1 cellular context compared by ENCODE assay signal in the genomic region with DNA sequence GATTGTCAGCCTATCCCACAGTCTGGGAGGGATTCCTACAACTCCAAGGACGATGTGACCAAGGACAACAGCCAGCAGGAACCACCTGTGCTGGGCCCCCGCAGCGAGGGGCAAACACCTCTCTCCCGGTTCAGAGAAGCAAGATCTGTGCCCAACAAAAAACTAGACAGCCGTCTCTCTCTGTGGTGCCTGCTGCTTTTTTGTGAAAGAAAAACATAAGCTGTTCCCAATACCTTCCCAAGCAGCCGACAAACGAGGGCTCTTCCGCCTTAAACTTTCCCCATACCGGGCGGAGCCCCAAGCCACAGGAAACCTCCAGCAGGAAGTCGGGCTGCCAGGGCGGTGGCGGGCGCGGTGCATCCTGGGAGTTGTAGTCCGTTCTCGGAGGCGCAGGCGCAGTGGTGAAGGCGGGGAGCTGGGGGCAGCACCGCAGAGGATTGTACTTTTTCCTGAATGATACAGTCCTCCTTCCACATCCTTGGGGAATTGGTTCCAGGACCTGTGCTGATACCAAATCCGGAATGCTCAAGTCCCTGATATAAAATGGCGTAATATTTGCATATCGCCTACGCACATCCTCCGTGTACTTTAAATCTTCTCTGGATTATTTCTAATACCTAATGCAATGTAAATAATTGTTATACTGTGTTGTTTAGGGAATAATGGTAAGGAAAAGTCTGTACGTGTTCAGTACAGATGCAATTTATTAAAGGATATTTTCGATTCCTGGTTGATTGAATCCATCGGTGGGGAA.
TF ChIP-seq lines count a peak whose summit lies in the region.

No MANE protein-coding gene starts in this region.

TF ChIP-seq in HepG2, 621 proteins besides CTCF, POLR2A, EP300 and RAD21 (continued from another document and continues in another):
- peak; percentile 13; the same call in 1 of the 2 replicates for TF ChIP-seq FOSL2 (CRISPR knock-in tag; IDR thresholded peaks at IDR 0.05)
- peak; percentile 66 for TF ChIP-seq YY1 (IDR thresholded peaks at IDR 0.05; ENCODE audit: insufficient read depth, insufficient replicate concordance, low read depth, low read length)
- TF ChIP-seq, protein P1, sequence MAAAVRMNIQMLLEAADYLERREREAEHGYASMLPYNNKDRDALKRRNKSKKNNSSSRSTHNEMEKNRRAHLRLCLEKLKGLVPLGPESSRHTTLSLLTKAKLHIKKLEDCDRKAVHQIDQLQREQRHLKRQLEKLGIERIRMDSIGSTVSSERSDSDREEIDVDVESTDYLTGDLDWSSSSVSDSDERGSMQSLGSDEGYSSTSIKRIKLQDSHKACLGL (CRISPR knock-in tag; IDR thresholded peaks at IDR 0.05), result no peak
- peak; percentile 68 for TF ChIP-seq DRAP1 (CRISPR knock-in tag; IDR thresholded peaks at IDR 0.05)
- no peak for TF ChIP-seq ZNF607 (CRISPR knock-in tag; IDR thresholded peaks at IDR 0.05; ENCODE audit: borderline replicate concordance)
- TF ChIP-seq ZNF44 (CRISPR knock-in tag; IDR thresholded peaks at IDR 0.05), result peak; percentile 96
- no peak for TF ChIP-seq NAIF1 (CRISPR knock-in tag; IDR thresholded peaks at IDR 0.05; ENCODE audit: borderline replicate concordance)
- no peak; the same call in 1 of the 2 replicates for TF ChIP-seq CHD4 (IDR thresholded peaks at IDR 0.05; ENCODE audit: borderline replicate concordance, low read length)
- no peak for TF ChIP-seq SP140L (CRISPR knock-in tag; IDR thresholded peaks at IDR 0.05; ENCODE audit: borderline replicate concordance)
- TF ChIP-seq ZNF337 (CRISPR knock-in tag; IDR thresholded peaks at IDR 0.05; ENCODE audit: borderline replicate concordance, low read depth), result no peak
- peak; percentile 97 for TF ChIP-seq GABPB1 (CRISPR knock-in tag; IDR thresholded peaks at IDR 0.05)
- TF ChIP-seq, protein P2, sequence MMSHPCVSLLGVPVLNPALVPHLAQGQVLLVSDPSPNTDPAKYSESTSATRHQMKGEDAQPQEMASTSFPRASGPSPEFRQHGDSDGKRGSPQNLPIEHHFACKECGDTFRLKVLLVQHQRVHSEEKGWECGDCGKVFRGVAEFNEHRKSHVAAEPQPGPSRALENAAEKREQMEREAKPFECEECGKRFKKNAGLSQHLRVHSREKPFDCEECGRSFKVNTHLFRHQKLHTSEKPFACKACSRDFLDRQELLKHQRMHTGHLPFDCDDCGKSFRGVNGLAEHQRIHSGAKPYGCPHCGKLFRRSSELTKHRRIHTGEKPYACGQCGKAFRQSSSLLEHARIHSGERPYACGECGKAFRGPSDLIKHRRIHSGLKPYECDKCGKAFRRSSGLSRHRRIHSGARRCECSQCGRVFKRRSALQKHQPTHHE (CRISPR knock-in tag; IDR thresholded peaks at IDR 0.05; ENCODE audit: borderline replicate concordance), result no peak
- TF ChIP-seq, protein P3, sequence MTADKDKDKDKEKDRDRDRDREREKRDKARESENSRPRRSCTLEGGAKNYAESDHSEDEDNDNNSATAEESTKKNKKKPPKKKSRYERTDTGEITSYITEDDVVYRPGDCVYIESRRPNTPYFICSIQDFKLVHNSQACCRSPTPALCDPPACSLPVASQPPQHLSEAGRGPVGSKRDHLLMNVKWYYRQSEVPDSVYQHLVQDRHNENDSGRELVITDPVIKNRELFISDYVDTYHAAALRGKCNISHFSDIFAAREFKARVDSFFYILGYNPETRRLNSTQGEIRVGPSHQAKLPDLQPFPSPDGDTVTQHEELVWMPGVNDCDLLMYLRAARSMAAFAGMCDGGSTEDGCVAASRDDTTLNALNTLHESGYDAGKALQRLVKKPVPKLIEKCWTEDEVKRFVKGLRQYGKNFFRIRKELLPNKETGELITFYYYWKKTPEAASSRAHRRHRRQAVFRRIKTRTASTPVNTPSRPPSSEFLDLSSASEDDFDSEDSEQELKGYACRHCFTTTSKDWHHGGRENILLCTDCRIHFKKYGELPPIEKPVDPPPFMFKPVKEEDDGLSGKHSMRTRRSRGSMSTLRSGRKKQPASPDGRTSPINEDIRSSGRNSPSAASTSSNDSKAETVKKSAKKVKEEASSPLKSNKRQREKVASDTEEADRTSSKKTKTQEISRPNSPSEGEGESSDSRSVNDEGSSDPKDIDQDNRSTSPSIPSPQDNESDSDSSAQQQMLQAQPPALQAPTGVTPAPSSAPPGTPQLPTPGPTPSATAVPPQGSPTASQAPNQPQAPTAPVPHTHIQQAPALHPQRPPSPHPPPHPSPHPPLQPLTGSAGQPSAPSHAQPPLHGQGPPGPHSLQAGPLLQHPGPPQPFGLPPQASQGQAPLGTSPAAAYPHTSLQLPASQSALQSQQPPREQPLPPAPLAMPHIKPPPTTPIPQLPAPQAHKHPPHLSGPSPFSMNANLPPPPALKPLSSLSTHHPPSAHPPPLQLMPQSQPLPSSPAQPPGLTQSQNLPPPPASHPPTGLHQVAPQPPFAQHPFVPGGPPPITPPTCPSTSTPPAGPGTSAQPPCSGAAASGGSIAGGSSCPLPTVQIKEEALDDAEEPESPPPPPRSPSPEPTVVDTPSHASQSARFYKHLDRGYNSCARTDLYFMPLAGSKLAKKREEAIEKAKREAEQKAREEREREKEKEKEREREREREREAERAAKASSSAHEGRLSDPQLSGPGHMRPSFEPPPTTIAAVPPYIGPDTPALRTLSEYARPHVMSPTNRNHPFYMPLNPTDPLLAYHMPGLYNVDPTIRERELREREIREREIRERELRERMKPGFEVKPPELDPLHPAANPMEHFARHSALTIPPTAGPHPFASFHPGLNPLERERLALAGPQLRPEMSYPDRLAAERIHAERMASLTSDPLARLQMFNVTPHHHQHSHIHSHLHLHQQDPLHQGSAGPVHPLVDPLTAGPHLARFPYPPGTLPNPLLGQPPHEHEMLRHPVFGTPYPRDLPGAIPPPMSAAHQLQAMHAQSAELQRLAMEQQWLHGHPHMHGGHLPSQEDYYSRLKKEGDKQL (CRISPR knock-in tag; IDR thresholded peaks at IDR 0.05; ENCODE audit: low read depth), result no peak
- no peak for TF ChIP-seq NFRKB (IDR thresholded peaks at IDR 0.05)
- TF ChIP-seq, protein P4, sequence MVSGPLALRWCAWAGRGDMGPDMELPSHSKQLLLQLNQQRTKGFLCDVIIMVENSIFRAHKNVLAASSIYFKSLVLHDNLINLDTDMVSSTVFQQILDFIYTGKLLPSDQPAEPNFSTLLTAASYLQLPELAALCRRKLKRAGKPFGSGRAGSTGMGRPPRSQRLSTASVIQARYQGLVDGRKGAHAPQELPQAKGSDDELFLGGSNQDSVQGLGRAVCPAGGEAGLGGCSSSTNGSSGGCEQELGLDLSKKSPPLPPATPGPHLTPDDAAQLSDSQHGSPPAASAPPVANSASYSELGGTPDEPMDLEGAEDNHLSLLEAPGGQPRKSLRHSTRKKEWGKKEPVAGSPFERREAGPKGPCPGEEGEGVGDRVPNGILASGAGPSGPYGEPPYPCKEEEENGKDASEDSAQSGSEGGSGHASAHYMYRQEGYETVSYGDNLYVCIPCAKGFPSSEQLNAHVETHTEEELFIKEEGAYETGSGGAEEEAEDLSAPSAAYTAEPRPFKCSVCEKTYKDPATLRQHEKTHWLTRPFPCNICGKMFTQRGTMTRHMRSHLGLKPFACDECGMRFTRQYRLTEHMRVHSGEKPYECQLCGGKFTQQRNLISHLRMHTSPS (CRISPR knock-in tag; IDR thresholded peaks at IDR 0.05; ENCODE audit: low read depth), result no peak
- no peak for TF ChIP-seq REXO4 (CRISPR knock-in tag; IDR thresholded peaks at IDR 0.05; ENCODE audit: borderline replicate concordance)
- TF ChIP-seq, protein P5, sequence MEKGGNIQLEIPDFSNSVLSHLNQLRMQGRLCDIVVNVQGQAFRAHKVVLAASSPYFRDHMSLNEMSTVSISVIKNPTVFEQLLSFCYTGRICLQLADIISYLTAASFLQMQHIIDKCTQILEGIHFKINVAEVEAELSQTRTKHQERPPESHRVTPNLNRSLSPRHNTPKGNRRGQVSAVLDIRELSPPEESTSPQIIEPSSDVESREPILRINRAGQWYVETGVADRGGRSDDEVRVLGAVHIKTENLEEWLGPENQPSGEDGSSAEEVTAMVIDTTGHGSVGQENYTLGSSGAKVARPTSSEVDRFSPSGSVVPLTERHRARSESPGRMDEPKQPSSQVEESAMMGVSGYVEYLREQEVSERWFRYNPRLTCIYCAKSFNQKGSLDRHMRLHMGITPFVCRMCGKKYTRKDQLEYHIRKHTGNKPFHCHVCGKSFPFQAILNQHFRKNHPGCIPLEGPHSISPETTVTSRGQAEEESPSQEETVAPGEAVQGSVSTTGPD (CRISPR knock-in tag; IDR thresholded peaks at IDR 0.05), result no peak
- no peak for TF ChIP-seq ZNF205 (CRISPR knock-in tag; IDR thresholded peaks at IDR 0.05)
- TF ChIP-seq ZFP36L1 (CRISPR knock-in tag; IDR thresholded peaks at IDR 0.05), result 0 out of 2 replicates have a peak, but pooled peaks have one; percentile 5
- TF ChIP-seq PCBP1 (IDR thresholded peaks at IDR 0.05; ENCODE audit: borderline replicate concordance, low read depth, low read length), result no peak
- no peak for TF ChIP-seq ZBTB8A (CRISPR knock-in tag; IDR thresholded peaks at IDR 0.05; ENCODE audit: borderline replicate concordance, low read depth)
- TF ChIP-seq, protein P6, sequence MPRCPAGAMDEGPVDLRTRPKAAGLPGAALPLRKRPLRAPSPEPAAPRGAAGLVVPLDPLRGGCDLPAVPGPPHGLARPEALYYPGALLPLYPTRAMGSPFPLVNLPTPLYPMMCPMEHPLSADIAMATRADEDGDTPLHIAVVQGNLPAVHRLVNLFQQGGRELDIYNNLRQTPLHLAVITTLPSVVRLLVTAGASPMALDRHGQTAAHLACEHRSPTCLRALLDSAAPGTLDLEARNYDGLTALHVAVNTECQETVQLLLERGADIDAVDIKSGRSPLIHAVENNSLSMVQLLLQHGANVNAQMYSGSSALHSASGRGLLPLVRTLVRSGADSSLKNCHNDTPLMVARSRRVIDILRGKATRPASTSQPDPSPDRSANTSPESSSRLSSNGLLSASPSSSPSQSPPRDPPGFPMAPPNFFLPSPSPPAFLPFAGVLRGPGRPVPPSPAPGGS (CRISPR knock-in tag; IDR thresholded peaks at IDR 0.05), result 0 out of 2 replicates have a peak, but pooled peaks have one; percentile 58
- no peak for TF ChIP-seq IKZF1 (IDR thresholded peaks at IDR 0.05)
- TF ChIP-seq PAX8 (CRISPR knock-in tag; IDR thresholded peaks at IDR 0.05; ENCODE audit: borderline replicate concordance), result no peak
- TF ChIP-seq, protein P7, sequence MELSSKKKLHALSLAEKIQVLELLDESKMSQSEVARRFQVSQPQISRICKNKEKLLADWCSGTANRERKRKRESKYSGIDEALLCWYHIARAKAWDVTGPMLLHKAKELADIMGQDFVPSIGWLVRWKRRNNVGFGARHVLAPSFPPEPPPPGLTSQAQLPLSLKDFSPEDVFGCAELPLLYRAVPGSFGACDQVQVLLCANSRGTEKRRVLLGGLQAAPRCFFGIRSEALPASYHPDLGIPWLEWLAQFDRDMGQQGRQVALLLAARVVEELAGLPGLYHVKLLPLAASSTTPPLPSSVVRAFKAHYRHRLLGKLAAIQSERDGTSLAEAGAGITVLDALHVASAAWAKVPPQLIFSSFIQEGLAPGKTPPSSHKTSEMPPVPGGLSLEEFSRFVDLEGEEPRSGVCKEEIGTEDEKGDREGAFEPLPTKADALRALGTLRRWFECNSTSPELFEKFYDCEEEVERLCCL (CRISPR knock-in tag; IDR thresholded peaks at IDR 0.05; ENCODE audit: borderline replicate concordance), result no peak
- TF ChIP-seq ZNF558 (CRISPR knock-in tag; IDR thresholded peaks at IDR 0.05; ENCODE audit: borderline replicate concordance), result no peak
- TF ChIP-seq DZIP1 (CRISPR knock-in tag; IDR thresholded peaks at IDR 0.05), result no peak
- no peak for TF ChIP-seq STAT5B (CRISPR knock-in tag; IDR thresholded peaks at IDR 0.05)
- TF ChIP-seq RELA (CRISPR knock-in tag; IDR thresholded peaks at IDR 0.05), result no peak
- TF ChIP-seq DMAP1 (CRISPR knock-in tag; IDR thresholded peaks at IDR 0.05), result peak; percentile 69; the same call in 1 of the 2 replicates
- peak; percentile 49 for TF ChIP-seq ZMYM4 (CRISPR knock-in tag; IDR thresholded peaks at IDR 0.05)
- no peak for TF ChIP-seq ARNTL (CRISPR knock-in tag; IDR thresholded peaks at IDR 0.05)
- no peak for TF ChIP-seq RNF2 (conservative IDR thresholded peaks at IDR 0.05; ENCODE audit: low read depth)
- TF ChIP-seq ATF7-NPFF (CRISPR knock-in tag; IDR thresholded peaks at IDR 0.05; ENCODE audit: low read depth), result peak; percentile 64; the same call in 1 of the 2 replicates
- TF ChIP-seq TEAD2 (CRISPR knock-in tag; IDR thresholded peaks at IDR 0.05), result no peak
- TF ChIP-seq ATM (IDR thresholded peaks at IDR 0.05; ENCODE audit: borderline replicate concordance), result no peak
- no peak for TF ChIP-seq HMG20A (CRISPR knock-in tag; IDR thresholded peaks at IDR 0.05; ENCODE audit: borderline replicate concordance)
- 0 out of 2 replicates have a peak, but pooled peaks have one; percentile 44 for TF ChIP-seq ZNF160 (CRISPR knock-in tag; IDR thresholded peaks at IDR 0.05)
- TF ChIP-seq ATF7 (IDR thresholded peaks at IDR 0.05), result no peak
- no peak for TF ChIP-seq ATF7 (CRISPR knock-in tag; IDR thresholded peaks at IDR 0.05)
- TF ChIP-seq ELK4 (CRISPR knock-in tag; IDR thresholded peaks at IDR 0.05; ENCODE audit: borderline replicate concordance), result no peak
- no peak for TF ChIP-seq GTF2F1 (IDR thresholded peaks at IDR 0.05; ENCODE audit: low read length)
- TF ChIP-seq KDM5B (CRISPR knock-in tag; IDR thresholded peaks at IDR 0.05; ENCODE audit: borderline replicate concordance), result no peak
- no peak; the same call in 1 of the 2 replicates for TF ChIP-seq REPIN1 (CRISPR knock-in tag; IDR thresholded peaks at IDR 0.05; ENCODE audit: borderline replicate concordance, low read depth)
- no peak for TF ChIP-seq ETV6 (CRISPR knock-in tag; conservative IDR thresholded peaks at IDR 0.05)
